Comparison of ENCODE assay signal across 17 cellular contexts in the genomic region with DNA sequence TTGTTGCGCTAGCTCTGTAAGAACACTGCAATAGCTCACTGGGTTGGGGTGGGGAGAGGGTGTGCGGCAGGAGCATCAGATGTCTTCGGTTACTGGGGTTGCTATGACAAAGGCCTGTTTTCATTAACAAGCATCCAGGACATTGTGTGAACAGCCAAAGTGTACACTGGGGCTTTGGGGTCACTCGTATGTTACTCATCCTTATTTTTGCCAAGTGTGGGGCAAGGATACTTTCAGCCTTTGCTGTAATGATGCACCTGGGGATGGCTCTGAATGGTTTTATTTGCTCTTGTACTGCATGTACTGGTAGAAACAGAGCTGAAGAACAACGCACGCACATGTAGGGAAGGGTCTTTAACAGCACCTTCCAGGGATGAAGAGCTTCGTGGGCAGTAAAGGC.
A peak's percentile ranks its signal among the peaks of the same experiment; 100 is the strongest.
DNase-seq lines count a peak whose midpoint lies in the region; ATAC-seq and TF ChIP-seq lines count a peak whose summit lies in the region.
"Had no signal": no experiment of that assay in that cellular context is flagged by ENCODE, and none has a peak within 500 bp of the region (broad histone marks: within the 10 kb centered on the region; RNA-seq: fewer than 3 reads in every experiment).

No MANE protein-coding gene starts in this region.

- no peak overlapping the region for H3K27ac ChIP-seq in brain microvascular endothelial cell
- peak overlapping the region; percentile 75 for H3K27ac ChIP-seq in suprapubic skin
- H3K27ac ChIP-seq: 22Rv1, HL-60 had no signal

- TF ChIP-seq CTCF in brain microvascular endothelial cell (IDR thresholded peaks at IDR 0.05; ENCODE audit: low read depth, low read length, missing control alignments) (no peak), suprapubic skin (IDR thresholded peaks at IDR 0.05) (no peak)

- TF ChIP-seq EP300 in suprapubic skin (IDR thresholded peaks at IDR 0.05): no peak

- H3K4me1 ChIP-seq in suprapubic skin: peaks cover 30% of the 10 kb centered on the region

- DNase-seq in DMS53 (lab: John Stamatoyannopoulos, UW) (peak; percentile 15), DMS53 treated with DMSO at 0.1 percent for 48 hours (lab: John Stamatoyannopoulos, UW; ENCODE audit: unreplicated experiment) (no peak), brain microvascular endothelial cell (peak; percentile 7), iris pigment epithelial cell (ENCODE audit: low read depth) (peak; percentile 7), suprapubic skin (ENCODE audit: low spot score in 2 of 2) (no peak), NOMO-1 (lab: John Stamatoyannopoulos, UW; ENCODE audit: unreplicated experiment in 2 of 2) (no peak), OCI-M2 (lab: John Stamatoyannopoulos, UW; ENCODE audit: unreplicated experiment) (no peak)
- DNase-seq: CD8-positive, alpha-beta memory T cell; dorsolateral prefrontal cortex; H9; NCI-H2029; NK-92 treated with Interleukin-12 subunit alpha and Interleukin-12 subunit beta, amount 100 ng/mL, for 24 hours; posterior cingulate gyrus; stimulated activated CD4-positive, alpha-beta T cell treated with anti-CD3 and anti-CD28 coated beads, Interleukin-2, amount 100 ng/mL, for 48 hours had no signal

- no peaks in the 10 kb centered on the region for H3K27me3 ChIP-seq in brain microvascular endothelial cell (replicated peaks)
- no peaks in the 10 kb centered on the region for H3K27me3 ChIP-seq in suprapubic skin

- H3K4me3 ChIP-seq in brain microvascular endothelial cell (ENCODE audit: low read depth, low read length) (no peak overlapping the region), suprapubic skin (no peak overlapping the region)
- H3K4me3 ChIP-seq: dorsolateral prefrontal cortex had no signal

- 75% methylated on average over 7 of the region's 7 CpGs for WGBS in suprapubic skin

- TF ChIP-seq POLR2A in suprapubic skin (IDR thresholded peaks at IDR 0.05): no peak

- in situ Hi-C loops in brain microvascular endothelial cell (cut with HindIII; ENCODE audit: low pct_ligation_motif_present, low sequenced_read_pairs): no loop called here

- no peaks in the 10 kb centered on the region for H3K9me3 ChIP-seq in suprapubic skin

- no peak for ATAC-seq in GM18498 (IDR thresholded peaks at IDR 0.05; ENCODE audit: unreplicated experiment)

- H3K36me3 ChIP-seq in brain microvascular endothelial cell (replicated peaks) (no peaks in the 10 kb centered on the region), suprapubic skin (no peaks in the 10 kb centered on the region)

Comparison
In these comparisons a context has a peak if more than half of its experiments do, and no peak if none do; other contexts are left out.
1. DNase-seq: peak in DMS53 (single experiment), brain microvascular endothelial cell (single experiment) and iris pigment epithelial cell (single experiment); none in DMS53 treated with DMSO at 0.1 percent for 48 hours (single experiment), suprapubic skin (0 of 2), NOMO-1 (0 of 2) and OCI-M2 (single experiment).